Comparison of ENCODE assay signal across 34 cellular contexts in genomic region chr6:12785301-12785700, GRCh38.
"Had no signal": no experiment of that assay in that cellular context is flagged by ENCODE, and none has a peak within 500 bp of the region (broad histone marks: within the 10 kb centered on the region; RNA-seq: fewer than 3 reads in every experiment).

No MANE protein-coding gene starts in this region.

- H3K4me1 Mint-ChIP-seq: activated CD4-positive, alpha-beta memory T cell treated with anti-CD3 and anti-CD28 coated beads, Interleukin-2, amount 10 ng/mL, durations not matched to agents 7 days and 5 days; activated CD8-positive, alpha-beta memory T cell treated with anti-CD3 and anti-CD28 coated beads, Interleukin-2, amount 10 ng/mL, durations not matched to agents 7 days and 5 days; activated naive CD8-positive, alpha-beta T cell treated with anti-CD3 and anti-CD28 coated beads for 36 hours; activated T-helper 17 cell treated with anti-CD3 and anti-CD28 coated beads, Interleukin-2, amount 50 U/mL, for 72 hours; central memory CD8-positive, alpha-beta T cell had no signal

- H3K4me3 ChIP-seq: cardiac muscle cell, K562 had no signal

- H3K27me3 Mint-ChIP-seq: activated CD4-positive, alpha-beta memory T cell treated with anti-CD3 and anti-CD28 coated beads, Interleukin-2, amount 10 ng/mL, durations not matched to agents 7 days and 5 days; activated CD8-positive, alpha-beta memory T cell treated with anti-CD3 and anti-CD28 coated beads, Interleukin-2, amount 10 ng/mL, durations not matched to agents 7 days and 5 days had no signal

- H3K36me3 ChIP-seq: brain microvascular endothelial cell, cardiac muscle cell, WERI-Rb-1 had no signal

- H3K27ac ChIP-seq: brain microvascular endothelial cell, cardiac muscle cell, RWPE1, WERI-Rb-1 had no signal

- H3K27me3 ChIP-seq: brain microvascular endothelial cell, cardiac muscle cell had no signal

- H3K36me3 Mint-ChIP-seq: activated CD8-positive, alpha-beta memory T cell treated with anti-CD3 and anti-CD28 coated beads, Interleukin-2, amount 10 ng/mL, durations not matched to agents 7 days and 5 days; activated naive CD8-positive, alpha-beta T cell treated with anti-CD3 and anti-CD28 coated beads for 36 hours had no signal

- H3K9me3 Mint-ChIP-seq: activated CD4-positive, alpha-beta memory T cell treated with anti-CD3 and anti-CD28 coated beads, Interleukin-2, amount 10 ng/mL, durations not matched to agents 7 days and 5 days; activated naive CD8-positive, alpha-beta T cell treated with anti-CD3 and anti-CD28 coated beads for 36 hours; activated T-helper 17 cell treated with anti-CD3 and anti-CD28 coated beads, Interleukin-2, amount 50 U/mL, for 72 hours; central memory CD8-positive, alpha-beta T cell had no signal

- H3K4me3 Mint-ChIP-seq: activated CD4-positive, alpha-beta memory T cell treated with anti-CD3 and anti-CD28 coated beads, Interleukin-2, amount 10 ng/mL, durations not matched to agents 7 days and 5 days; activated CD8-positive, alpha-beta memory T cell treated with anti-CD3 and anti-CD28 coated beads, Interleukin-2, amount 10 ng/mL, durations not matched to agents 7 days and 5 days; activated naive CD8-positive, alpha-beta T cell treated with anti-CD3 and anti-CD28 coated beads for 36 hours; activated T-helper 17 cell treated with anti-CD3 and anti-CD28 coated beads, Interleukin-2, amount 50 U/mL, for 72 hours; central memory CD8-positive, alpha-beta T cell had no signal

- H3K27ac Mint-ChIP-seq: activated CD4-positive, alpha-beta memory T cell treated with anti-CD3 and anti-CD28 coated beads, Interleukin-2, amount 10 ng/mL, durations not matched to agents 7 days and 5 days; activated CD8-positive, alpha-beta memory T cell treated with anti-CD3 and anti-CD28 coated beads, Interleukin-2, amount 10 ng/mL, durations not matched to agents 7 days and 5 days; activated naive CD8-positive, alpha-beta T cell treated with anti-CD3 and anti-CD28 coated beads for 36 hours; activated T-helper 17 cell treated with anti-CD3 and anti-CD28 coated beads, Interleukin-2, amount 50 U/mL, for 72 hours had no signal

- DNase-seq: activated CD4-positive, alpha-beta memory T cell treated with anti-CD3 and anti-CD28 coated beads, Interleukin-2, amount 10 ng/mL, durations not matched to agents 7 days and 5 days; activated CD4-positive, alpha-beta T cell treated with anti-CD3 and anti-CD28 coated beads for 1 hour; activated CD4-positive, alpha-beta T cell treated with anti-CD3 and anti-CD28 coated beads for 48 hours; activated CD4-positive, CD25-positive, alpha-beta regulatory T cell; activated CD8-positive, alpha-beta memory T cell treated with anti-CD3 and anti-CD28 coated beads for 24 hours; activated CD8-positive, alpha-beta memory T cell treated with anti-CD3 and anti-CD28 coated beads, Interleukin-2, amount 10 ng/mL, durations not matched to agents 7 days and 5 days; activated CD8-positive, alpha-beta memory T cell treated with anti-CD3 and anti-CD28 coated beads, Interleukin-2, amount 50 U/mL, for 48 hours; activated effector memory CD4-positive, alpha-beta T cell treated with anti-CD3 and anti-CD28 coated beads, Interleukin-2, amount 50 U/mL, for 16 hours; activated naive CD4-positive, alpha-beta T cell; activated naive CD4-positive, alpha-beta T cell treated with anti-CD3 and anti-CD28 coated beads, Interleukin-2, amount 50 U/mL, for 16 hours; activated naive CD8-positive, alpha-beta T cell treated with anti-CD3 and anti-CD28 coated beads for 36 hours; activated T-cell treated with anti-CD3 and anti-CD28 coated beads, Interleukin-2, amount 50 U/mL, for 48 hours; amniotic stem cell; aorta; brain microvascular endothelial cell; Karpas-422; NCI-H1048; NCI-H1105 treated with DMSO at 0.1 percent for 48 hours; NCI-H1436; NCI-H1694; NCI-H1930; NCI-H2081 treated with DMSO at 0.1 percent for 48 hours; NCI-H345; NCI-H524 treated with DMSO at 0.1 percent for 48 hours; SW 1271; T-helper 1 cell; T-helper 2 cell; T-helper 9 cell; WERI-Rb-1 had no signal
